In the genomic region with DNA sequence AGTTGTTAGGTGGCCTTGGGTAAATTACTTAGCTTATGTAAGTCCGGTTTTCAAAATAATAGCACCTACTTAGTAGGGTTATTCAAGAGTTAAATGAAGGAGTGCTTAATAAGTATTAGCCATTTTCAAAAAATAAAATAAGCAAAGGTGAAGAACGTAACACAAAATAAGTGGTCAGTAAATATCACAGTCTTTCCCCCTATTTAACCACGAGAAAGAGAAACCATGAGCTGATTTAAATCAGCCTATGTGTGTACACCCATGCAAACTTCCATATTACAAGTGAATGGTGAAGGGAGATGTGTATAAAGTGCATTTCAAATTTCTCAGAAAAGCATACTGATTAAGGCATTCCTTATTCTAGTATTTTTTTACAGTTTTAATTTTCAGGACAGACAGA, we compare ENCODE assay signal across 11 cellular contexts. TPM values are rescaled to one million over a fixed set of nuclear protein-coding genes. Genes with fewer than 3 reads are reported as not detected.
DNase-seq lines count a peak whose midpoint lies in the region; ATAC-seq and TF ChIP-seq lines count a peak whose summit lies in the region.
"Had no signal": no experiment of that assay in that cellular context is flagged by ENCODE, and none has a peak within 500 bp of the region (broad histone marks: within the 10 kb centered on the region; RNA-seq: fewer than 3 reads in every experiment).

No MANE protein-coding gene starts in this region.

- POLR2A ChIA-PET in activated CD4-positive, alpha-beta T cell treated with anti-CD3 and anti-CD28 coated beads for 36 hours (lab: Charles Lee), result interaction anchor here (0.6 to 2.6 kb wide), 5 partner anchors 13 to 102 kb away, joined by 3 to 9 read pairs (median 3); no protein-coding TSS in a partner anchor

- H3K27ac ChIP-seq in OCI-LY3 (ENCODE audit: low read length) (peak overlapping the region; percentile 87), stomach (peak overlapping the region in 4 of 5 donors; percentile 71 to 87 (median 77))

- H3K27me3 ChIP-seq in OCI-LY3 (ENCODE audit: low read depth, low read length), result no peaks in the 10 kb centered on the region
- no peaks in the 10 kb centered on the region for H3K27me3 ChIP-seq in stomach
- no peaks in the 10 kb centered on the region for H3K27me3 ChIP-seq in MG63

- intact Hi-C loops in activated CD4-positive, alpha-beta T cell treated with anti-CD3 and anti-CD28 coated beads for 36 hours (cut with DNase I, micrococcal nuclease), result loop anchor here in 1 of 2 experiments (5.0 kb wide), 1 partner anchor 572 kb away; a partner anchor contains a TSS
- intact Hi-C loops in stomach (cut with DNase I; ENCODE audit: low total_unique reads), result no loop called here

- CTCF ChIA-PET in activated CD4-positive, alpha-beta T cell treated with anti-CD3 and anti-CD28 coated beads for 36 hours (lab: Charles Lee), result interaction anchor here (0.6 to 6.0 kb wide), 11 partner anchors 9 to 613 kb away, joined by 3 to 64 read pairs (median 5); no protein-coding TSS in a partner anchor

- TF ChIP-seq CTCF in OCI-LY3 (IDR thresholded peaks at IDR 0.05; ENCODE audit: low read depth, low read length), result no peak
- no peak for TF ChIP-seq CTCF in stomach (IDR thresholded peaks at IDR 0.05)
- TF ChIP-seq CTCF in progenitor cell of endocrine pancreas (IDR thresholded peaks at IDR 0.05; ENCODE audit: unreplicated experiment), result no peak

- H3K9me3 ChIP-seq in OCI-LY3 (ENCODE audit: insufficient read depth, low read length) (no peaks in the 10 kb centered on the region; the same call in 1 of the 2 replicates), stomach (no peaks in the 10 kb centered on the region), MG63 (no peaks in the 10 kb centered on the region)

- no peak for ATAC-seq in activated CD4-positive, alpha-beta T cell treated with anti-CD3 and anti-CD28 coated beads for 36 hours
- peak; percentile 21 for ATAC-seq in effector memory CD8-positive, alpha-beta T cell (replicated peaks)
- ATAC-seq: HCT116 had no signal

- no peak for TF ChIP-seq POLR2A in stomach (IDR thresholded peaks at IDR 0.05)

- H3K27me3 Mint-ChIP-seq in activated CD4-positive, alpha-beta T cell treated with anti-CD3 and anti-CD28 coated beads for 36 hours, result no peaks in the 10 kb centered on the region
- no peaks in the 10 kb centered on the region for H3K27me3 Mint-ChIP-seq in effector memory CD8-positive, alpha-beta T cell
- H3K27me3 Mint-ChIP-seq in progenitor cell of endocrine pancreas, result no peaks in the 10 kb centered on the region

- H3K36me3 ChIP-seq in OCI-LY3 (replicated peaks; ENCODE audit: low read depth, low read length) (peaks cover 26% of the 10 kb centered on the region), stomach (no peaks in the 10 kb centered on the region), MG63 (no peaks in the 10 kb centered on the region; the same call in 1 of the 2 replicates)

- peaks cover 66% of the 10 kb centered on the region for H3K4me1 Mint-ChIP-seq in activated CD4-positive, alpha-beta T cell treated with anti-CD3 and anti-CD28 coated beads for 36 hours
- peaks cover 46 to 51% of the 10 kb centered on the region in 2 donors for H3K4me1 Mint-ChIP-seq in effector memory CD8-positive, alpha-beta T cell (ENCODE audit: low read depth in 2 of 2)
- peaks cover 7% of the 10 kb centered on the region for H3K4me1 Mint-ChIP-seq in progenitor cell of endocrine pancreas (ENCODE audit: low read depth)

- H3K36me3 Mint-ChIP-seq in activated CD4-positive, alpha-beta T cell treated with anti-CD3 and anti-CD28 coated beads for 36 hours (ENCODE audit: low read depth), result peaks cover 41% of the 10 kb centered on the region
- H3K36me3 Mint-ChIP-seq in effector memory CD8-positive, alpha-beta T cell (ENCODE audit: insufficient read depth), result peaks cover 79% of the 10 kb centered on the region
- peaks cover 2% of the 10 kb centered on the region for H3K36me3 Mint-ChIP-seq in progenitor cell of endocrine pancreas (ENCODE audit: insufficient read depth)

- no peaks in the 10 kb centered on the region; the same call in 1 of the 2 replicates for H4K20me1 ChIP-seq in OCI-LY3 (ENCODE audit: insufficient read depth, low read length)

- peaks cover 5% of the 10 kb centered on the region for H3K9me3 Mint-ChIP-seq in activated CD4-positive, alpha-beta T cell treated with anti-CD3 and anti-CD28 coated beads for 36 hours (ENCODE audit: low read depth)
- H3K9me3 Mint-ChIP-seq in effector memory CD8-positive, alpha-beta T cell, result no peaks in the 10 kb centered on the region
- peaks cover 6% of the 10 kb centered on the region for H3K9me3 Mint-ChIP-seq in progenitor cell of endocrine pancreas (ENCODE audit: low read depth)

- peaks cover 68% of the 10 kb centered on the region for H3K79me2 ChIP-seq in OCI-LY3 (ENCODE audit: low read length)

- DNase-seq in activated CD4-positive, alpha-beta T cell treated with anti-CD3 and anti-CD28 coated beads for 36 hours, result no peak
- no peak for DNase-seq in activated CD4-positive, alpha-beta T cell treated with anti-CD3 and anti-CD28 coated beads, Interleukin-2, amount 50 U/mL, for 4 hours
- no peak for DNase-seq in effector memory CD8-positive, alpha-beta T cell
- DNase-seq in stomach (no peak), NCI-H510A (lab: John Stamatoyannopoulos, UW) (no peak), MG63 (no peak), progenitor cell of endocrine pancreas (ENCODE audit: low spot score, unreplicated experiment) (no peak)
- DNase-seq: activated CD8-positive, alpha-beta memory T cell treated with anti-CD3 and anti-CD28 coated beads, Interleukin-2, amount 50 U/mL, for 4 hours; stimulated activated CD4-positive, alpha-beta T cell treated with anti-CD3 and anti-CD28 coated beads, Interleukin-2, amount 100 ng/mL, for 24 hours had no signal

- H3K9ac ChIP-seq in OCI-LY3 (ENCODE audit: low read length), result peak overlapping the region; percentile 92

- peak overlapping the region; percentile 97 for H3K27ac Mint-ChIP-seq in activated CD4-positive, alpha-beta T cell treated with anti-CD3 and anti-CD28 coated beads for 36 hours
- H3K27ac Mint-ChIP-seq in effector memory CD8-positive, alpha-beta T cell, result peak overlapping the region; percentile 98 to 100
- H3K27ac Mint-ChIP-seq in progenitor cell of endocrine pancreas, result no peak overlapping the region

- peak overlapping the region; percentile 70 for H3K4me3 Mint-ChIP-seq in activated CD4-positive, alpha-beta T cell treated with anti-CD3 and anti-CD28 coated beads for 36 hours
- H3K4me3 Mint-ChIP-seq in effector memory CD8-positive, alpha-beta T cell, result peak overlapping the region; percentile 84 to 91
- H3K4me3 Mint-ChIP-seq in progenitor cell of endocrine pancreas (ENCODE audit: low read depth), result no peak overlapping the region

- H2AFZ ChIP-seq in OCI-LY3 (ENCODE audit: low read depth, low read length), result no peak overlapping the region

- no peak for TF ChIP-seq EP300 in stomach (IDR thresholded peaks at IDR 0.05)

- H3K4me1 ChIP-seq in OCI-LY3 (ENCODE audit: low read length), result peaks cover 75% of the 10 kb centered on the region
- peaks cover 4 to 78% (median 19%) of the 10 kb centered on the region in 4 donors for H3K4me1 ChIP-seq in stomach

- H3K4me3 ChIP-seq in OCI-LY3 (ENCODE audit: low read length) (peak overlapping the region; percentile 78), stomach (peak overlapping the region; percentile 1 to 33 (median 16)), MG63 (no peak overlapping the region)

- H3K4me2 ChIP-seq in OCI-LY3 (ENCODE audit: low read length), result peak overlapping the region; percentile 82

- WGBS in stomach, 5 donors, result 67 to 78% (median 75%) methylated on average over 3 of the region's 3 CpGs

RNA-seq across cellular contexts. Expression of a gene that starts 2.2 kb away (rescaled TPM):
- 100 to 1,000 TPM; 161 to 188 TPM for total RNA-seq in activated CD4-positive, alpha-beta T cell treated with anti-CD3 and anti-CD28 coated beads for 36 hours
- total RNA-seq in stomach (10 to 100 TPM in 4 of 5 donors, 1 to 10 TPM in 1; 9.4 to 43.8 (median 28.3) TPM), progenitor cell of endocrine pancreas (12.9 and 17.3 TPM in 2 replicates)
- polyA plus RNA-seq in stomach, result 10 to 100 TPM in 2 of 3 donors, 1 to 10 TPM in 1; 8.8 to 22.3 (median 21.7) TPM
- 4.3 and 4.6 TPM in 2 replicates for total RNA-seq in MG63 (2014; rRNA removed; shearing (Covaris generic); ENCODE audit: low replicate concordance)
